Comparison of ENCODE assay signal across 8 cellular contexts in genomic region chr1:78549366-78549765, GRCh38. TPM values are rescaled to one million over a fixed set of nuclear protein-coding genes. Genes with fewer than 3 reads are reported as not detected.
"Had no signal": no experiment of that assay in that cellular context is flagged by ENCODE, and none has a peak within 500 bp of the region (broad histone marks: within the 10 kb centered on the region; RNA-seq: fewer than 3 reads in every experiment).

No MANE protein-coding gene starts in this region.

- H3K4me3 ChIP-seq: GM23248, HAP-1, K562 had no signal

- H3K27ac ChIP-seq: GM23248 had no signal

- H3K36me3 ChIP-seq: HAP-1 had no signal

- DNase-seq: GM23248, GOT3, H7, IMR-90, KG1 had no signal

- H3K9me3 ChIP-seq: HAP-1 had no signal

RNA-seq across cellular contexts. Expression of gene PTGFR, which starts 58.6 kb away (rescaled TPM):
- total RNA-seq: H7, HT-29 had no signal
